ENCODE assay signal across 13 cellular contexts in genomic region chr16:89581045-89581695, GRCh38. TPM values are rescaled to one million over a fixed set of nuclear protein-coding genes. Genes with fewer than 3 reads are reported as not detected.
A peak's percentile ranks its signal among the peaks of the same experiment; 100 is the strongest.
DNase-seq lines count a peak whose midpoint lies in the region; ATAC-seq, FAIRE-seq and TF ChIP-seq lines count a peak whose summit lies in the region.
"Had no signal": no experiment of that assay in that cellular context is flagged by ENCODE, and none has a peak within 500 bp of the region (broad histone marks: within the 10 kb centered on the region; RNA-seq: fewer than 3 reads in every experiment).

No MANE protein-coding gene starts in this region.

- peak; percentile 99 for FAIRE-seq in HTR-8/SVneo (lab: Jason Lieb, UNC)

- H3K36me3 Mint-ChIP-seq in T-cell: no peaks in the 10 kb centered on the region
- H3K36me3 Mint-ChIP-seq: natural killer cell had no signal

- no peak for ATAC-seq in T-cell (replicated peaks in 1 of 4)
- ATAC-seq: natural killer cell had no signal

- no peaks in the 10 kb centered on the region for H3K4me1 Mint-ChIP-seq in T-cell
- H3K4me1 Mint-ChIP-seq: natural killer cell had no signal

- CTCF ChIA-PET in T-cell (lab: Charles Lee): no interaction called here

- POLR2A ChIA-PET in T-cell (lab: Charles Lee): no interaction called here

- peak; percentile 79 for DNase-seq in AG09319 (ENCODE audit: extremely low read depth, low read depth)
- peak; percentile 89 for DNase-seq in HTR-8/SVneo (ENCODE audit: insufficient read length, low spot score)
- peak; percentile 92 for DNase-seq in brain pericyte (ENCODE audit: low read depth, low spot score)
- DNase-seq in kidney tubule cell (ENCODE audit: low spot score): peak; percentile 97
- DNase-seq in GDM1 (lab: John Stamatoyannopoulos, UW): no peak
- no peak for DNase-seq in UCSD-AML1 (lab: John Stamatoyannopoulos, UW; ENCODE audit: unreplicated experiment)
- DNase-seq in T-cell: no peak
- DNase-seq in GM19240 (ENCODE audit: insufficient read length, low spot score): no peak
- DNase-seq: natural killer cell; NCI-H1694 treated with DMSO at 0.1 percent for 48 hours; stimulated activated CD4-positive, alpha-beta T cell treated with anti-CD3 and anti-CD28 coated beads, Interleukin-2, amount 100 ng/mL, for 48 hours; testis had no signal

- TF ChIP-seq CTCF in AG09319 (IDR thresholded peaks at IDR 0.05; ENCODE audit: low read depth, low read length): no peak

- peaks cover 0 to 8% of the 10 kb centered on the region in 2 donors for H3K27me3 Mint-ChIP-seq in T-cell

- H3K27ac Mint-ChIP-seq in T-cell: no peak overlapping the region
- H3K27ac Mint-ChIP-seq: natural killer cell had no signal

- H3K9me3 Mint-ChIP-seq in T-cell: no peaks in the 10 kb centered on the region
- H3K9me3 Mint-ChIP-seq: natural killer cell had no signal

- no peak overlapping the region for H3K4me3 Mint-ChIP-seq in T-cell
- H3K4me3 Mint-ChIP-seq: natural killer cell had no signal

RNA-seq across cellular contexts. Expression of gene CPNE7, which starts 5.6 kb away (rescaled TPM):
- 1 to 10 TPM; 1.9 to 8.7 (median 5.1) TPM for total RNA-seq in T-cell
- total RNA-seq: ascending aorta had no signal

RNA-seq across cellular contexts. Expression of gene RPL13, which starts 20.7 kb away (rescaled TPM):
- total RNA-seq in T-cell: 1,000 to 10,000 TPM; 4,444 to 6,530 (median 5,942) TPM

RNA-seq across cellular contexts. Expression of gene DPEP1, which starts 32.3 kb away (rescaled TPM):
- under 1 TPM in 1 of 5 donors, not detected in 4; 0.18 TPM for total RNA-seq in T-cell
- total RNA-seq: ascending aorta, natural killer cell had no signal

Comparison
In these comparisons a context has a peak if more than half of its experiments do, and no peak if none do; other contexts are left out.
1. DNase-seq: peak in AG09319 (single experiment), HTR-8/SVneo (single experiment), brain pericyte (single experiment) and kidney tubule cell (single experiment); none in GDM1 (single experiment), UCSD-AML1 (single experiment), T-cell (0 of 34) and GM19240 (single experiment).